In the genomic region with DNA sequence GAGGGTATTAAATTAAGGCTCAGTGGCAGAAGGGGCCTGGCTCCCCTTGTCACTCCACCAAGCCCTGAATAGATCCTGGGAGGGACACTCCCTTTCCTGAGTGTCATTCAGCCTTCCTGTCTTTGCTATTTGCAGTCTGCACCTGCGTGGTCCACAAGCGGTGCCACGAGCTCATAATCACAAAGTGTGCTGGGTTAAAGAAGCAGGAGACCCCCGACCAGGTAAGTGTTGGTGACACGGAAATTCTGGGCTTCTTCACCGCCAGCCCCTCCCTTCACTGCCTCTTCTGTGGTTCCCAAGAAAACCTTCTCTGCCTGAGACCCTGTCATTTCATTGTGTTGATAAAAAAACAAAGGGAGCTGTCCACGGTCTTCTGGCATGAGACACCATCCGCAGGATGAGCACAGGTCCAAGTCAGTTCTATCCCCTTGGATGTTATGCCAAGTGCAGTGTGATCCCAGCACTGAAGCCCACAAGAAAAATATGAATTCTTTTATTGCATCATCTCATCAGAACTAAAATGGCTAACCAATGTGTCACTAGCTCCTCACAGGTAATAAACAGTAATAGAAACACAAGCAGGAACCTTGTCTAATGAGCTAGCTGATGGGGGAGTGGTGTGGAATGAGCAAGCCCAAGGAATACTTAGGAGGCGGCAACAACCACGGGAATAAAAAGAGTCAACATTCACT, we compare ENCODE assay signal across 1 cellular context.
TF ChIP-seq lines count a peak whose summit lies in the region.

No MANE protein-coding gene starts in this region.

TF ChIP-seq in SK-N-SH, 30 proteins besides CTCF, POLR2A, EP300 and RAD21 (continued from another document):
- TF ChIP-seq REST (IDR thresholded peaks at IDR 0.05; ENCODE audit: low read depth, low read length): peak; percentile 84
